8 cellular contexts compared by ENCODE assay signal in genomic region chr1:206590025-206590834, GRCh38. TPM values are rescaled to one million over a fixed set of nuclear protein-coding genes. Genes with fewer than 3 reads are reported as not detected.
A peak's percentile ranks its signal among the peaks of the same experiment; 100 is the strongest.
DNase-seq lines count a peak whose midpoint lies in the region; ATAC-seq and TF ChIP-seq lines count a peak whose summit lies in the region.

No MANE protein-coding gene starts in this region.

- H3K27ac Mint-ChIP-seq in stimulated activated effector memory CD8-positive, alpha-beta T cell treated with anti-CD3 and anti-CD28 coated beads, Interleukin-12 subunit alpha, Interleukin-12 subunit beta, amount 100 ng/mL, for 72 hours = peak overlapping the region; percentile 99

- H3K27ac ChIP-seq in transverse colon = peak overlapping the region in 1 of 4 donors; percentile 15

- ATAC-seq in HG02852 (IDR thresholded peaks at IDR 0.05; ENCODE audit: unreplicated experiment) (peak; percentile 73), esophagus mucosa (peak; percentile 85), GM21390 (IDR thresholded peaks at IDR 0.05; ENCODE audit: unreplicated experiment) (no peak)
- ATAC-seq in stimulated activated effector memory CD8-positive, alpha-beta T cell treated with anti-CD3 and anti-CD28 coated beads, Interleukin-12 subunit alpha, Interleukin-12 subunit beta, amount 100 ng/mL, for 72 hours = peak; percentile 98

- peaks cover 100% of the 10 kb centered on the region for H3K36me3 Mint-ChIP-seq in stimulated activated effector memory CD8-positive, alpha-beta T cell treated with anti-CD3 and anti-CD28 coated beads, Interleukin-12 subunit alpha, Interleukin-12 subunit beta, amount 100 ng/mL, for 72 hours

- intact Hi-C loops in transverse colon (cut with DNase I; ENCODE audit: low total_unique reads) = no loop called here

- 51 to 52% methylated on average over 7 to 8 of the region's 8 CpGs for WGBS in transverse colon (ENCODE audit: low coverage in 1 of 2), 2 donors

- TF ChIP-seq CTCF in GM12864 (IDR thresholded peaks at IDR 0.05; ENCODE audit: low read depth, low read length, missing control alignments) (peak; percentile 44), transverse colon (IDR thresholded peaks at IDR 0.05) (no peak)

- H3K4me1 Mint-ChIP-seq in stimulated activated effector memory CD8-positive, alpha-beta T cell treated with anti-CD3 and anti-CD28 coated beads, Interleukin-12 subunit alpha, Interleukin-12 subunit beta, amount 100 ng/mL, for 72 hours = peaks cover 78% of the 10 kb centered on the region

- H3K4me1 ChIP-seq in transverse colon = peaks cover 0 to 14% (median 1%) of the 10 kb centered on the region in 4 donors

- no peaks in the 10 kb centered on the region for H3K9me3 ChIP-seq in transverse colon

- in situ Hi-C loops in transverse colon (cut with MboI; ENCODE audit: low pct_ligation_motif_present in 1 of 4, low pct_unique_long_range_greater_than_20kb in 1 of 4, low sequenced_read_pairs in 3 of 4) = loop anchor here in 1 of 4 donors (25.0 kb wide), 1 partner anchor 103 kb away; no protein-coding TSS in a partner anchor

- DNase-seq in GM12864 (ENCODE audit: low read depth) = no peak
- peak; percentile 55 for DNase-seq in activated CD4-positive, CD25-positive, alpha-beta regulatory T cell treated with anti-CD3 and anti-CD28 coated beads, Interleukin-2, amount 50 U/mL, for 72 hours
- peak; percentile 57 to 87 for DNase-seq in stimulated activated effector memory CD8-positive, alpha-beta T cell treated with anti-CD3 and anti-CD28 coated beads, Interleukin-12 subunit alpha, Interleukin-12 subunit beta, amount 100 ng/mL, for 72 hours (ENCODE audit: low spot score in 2 of 2)
- DNase-seq in transverse colon = no peak
- DNase-seq in HuH-7.5 (ENCODE audit: low spot score) = no peak

- H3K9me3 Mint-ChIP-seq in stimulated activated effector memory CD8-positive, alpha-beta T cell treated with anti-CD3 and anti-CD28 coated beads, Interleukin-12 subunit alpha, Interleukin-12 subunit beta, amount 100 ng/mL, for 72 hours = no peaks in the 10 kb centered on the region

- H3K36me3 ChIP-seq in transverse colon = peaks cover 0 to 37% (median 8%) of the 10 kb centered on the region in 4 donors

- peak overlapping the region; percentile 57 for H3K4me3 Mint-ChIP-seq in stimulated activated effector memory CD8-positive, alpha-beta T cell treated with anti-CD3 and anti-CD28 coated beads, Interleukin-12 subunit alpha, Interleukin-12 subunit beta, amount 100 ng/mL, for 72 hours

- no peak for TF ChIP-seq EP300 in transverse colon (IDR thresholded peaks at IDR 0.05; ENCODE audit: low read depth)

- H3K27me3 ChIP-seq in transverse colon = no peaks in the 10 kb centered on the region

- no peak overlapping the region for H3K4me3 ChIP-seq in GM12864 (ENCODE audit: low read depth, low read length)
- no peak overlapping the region for H3K4me3 ChIP-seq in transverse colon

- no peak for TF ChIP-seq POLR2A in transverse colon (IDR thresholded peaks at IDR 0.05)

RNA-seq across cellular contexts. Expression of gene EIF2D, which starts 22.0 kb away (rescaled TPM):
- total RNA-seq in esophagus mucosa = 41.8 TPM
- total RNA-seq in transverse colon = 10 to 100 TPM; 20.9 to 57.3 (median 39.5) TPM

RNA-seq across cellular contexts. Expression of gene DYRK3, which starts 45.1 kb away (rescaled TPM):
- total RNA-seq in esophagus mucosa (6.1 TPM), transverse colon (1 to 10 TPM in 2 of 4 donors, not detected in 2; 1.6 to 3.2 TPM)

Comparison
In these comparisons a context has a peak if more than half of its experiments do, and no peak if none do; other contexts are left out.
1. DNase-seq: peak in activated CD4-positive, CD25-positive, alpha-beta regulatory T cell treated with anti-CD3 and anti-CD28 coated beads, Interleukin-2, amount 50 U/mL, for 72 hours (single experiment) and stimulated activated effector memory CD8-positive, alpha-beta T cell treated with anti-CD3 and anti-CD28 coated beads, Interleukin-12 subunit alpha, Interleukin-12 subunit beta, amount 100 ng/mL, for 72 hours (2 of 2); none in GM12864 (single experiment), transverse colon (single experiment) and HuH-7.5 (single experiment).